In the genomic region with DNA sequence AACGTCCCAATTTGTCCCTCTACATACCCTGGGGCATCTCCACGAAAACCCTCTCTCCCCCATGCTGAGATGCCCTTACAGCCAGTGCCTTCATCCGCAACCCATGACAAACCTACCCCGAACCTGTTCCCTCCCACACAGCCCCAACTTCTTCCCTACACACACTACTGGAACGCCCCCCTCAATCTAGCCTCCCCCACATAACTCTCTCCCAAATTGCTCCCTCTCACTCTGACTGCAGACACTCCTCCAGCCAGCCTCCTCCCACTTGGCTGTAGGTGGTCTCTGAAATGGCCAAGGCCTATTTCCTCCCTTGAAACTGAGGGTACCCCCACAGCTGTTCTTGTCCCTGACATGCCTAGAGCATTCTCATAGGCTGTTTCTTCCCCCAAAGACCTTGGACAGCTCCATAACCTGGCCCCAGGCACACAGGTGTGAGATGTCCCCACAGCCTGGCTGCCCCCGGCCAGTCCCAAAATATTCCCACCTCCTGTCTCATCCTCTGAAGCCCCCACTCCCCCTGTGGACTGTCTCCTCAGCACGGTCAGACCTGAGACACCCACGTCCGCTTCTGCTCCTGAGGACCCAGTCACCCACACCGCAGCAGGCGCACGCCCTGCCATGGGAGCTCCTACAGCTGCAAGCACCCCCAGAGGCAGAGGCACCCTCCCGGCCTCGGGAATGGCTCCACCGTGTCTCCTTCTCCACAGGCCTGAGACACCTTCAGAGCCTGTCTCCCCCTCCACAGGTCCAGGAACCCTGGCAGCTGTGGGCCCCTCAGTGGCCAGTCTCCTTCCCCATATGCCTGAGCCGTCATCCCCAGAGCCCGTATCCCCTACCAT, we compare ENCODE assay signal across 25 cellular contexts. TPM values are rescaled to one million over a fixed set of nuclear protein-coding genes. Genes with fewer than 3 reads are reported as not detected.
A peak's percentile ranks its signal among the peaks of the same experiment; 100 is the strongest.
DNase-seq lines count a peak whose midpoint lies in the region; ATAC-seq, FAIRE-seq and TF ChIP-seq lines count a peak whose summit lies in the region.
"Had no signal": no experiment of that assay in that cellular context is flagged by ENCODE, and none has a peak within 500 bp of the region (broad histone marks: within the 10 kb centered on the region; RNA-seq: fewer than 3 reads in every experiment).

No MANE protein-coding gene starts in this region.

- H3K36me3 Mint-ChIP-seq in neural crest cell (ENCODE audit: low read depth), result peaks cover 18% of the 10 kb centered on the region

- no peak overlapping the region for H3K9ac ChIP-seq in GM12878 (ENCODE audit: control insufficient read depth, insufficient read depth, low read length)

- H3K4me3 ChIP-seq in H7 (ENCODE audit: insufficient read depth, low read depth, low read length) (no peak overlapping the region), GM12878 (no peak overlapping the region)
- H3K4me3 ChIP-seq: BLaER1 treated with 17β-estradiol and CSF1 and Interleukin-3, amounts not matched to agents 10 nM and 100 nM; HAP-1; thoracic aorta; vagina had no signal

- H3K36me3 ChIP-seq in H7 (replicated peaks; ENCODE audit: control insufficient read depth, insufficient read depth, low read length) (no peaks in the 10 kb centered on the region), GM12878 (ENCODE audit: control insufficient read depth in 2 of 2, insufficient read depth in 2 of 2, low read length in 1 of 2) (peaks cover 0 to 8% of the 10 kb centered on the region in 2 experiments; a peak in 1 of 4 replicates)
- H3K36me3 ChIP-seq: thoracic aorta had no signal

- peak overlapping the region; percentile 62 for H3K27ac Mint-ChIP-seq in neural crest cell (ENCODE audit: unreplicated experiment)
- H3K27ac Mint-ChIP-seq: activated naive CD4-positive, alpha-beta T cell treated with anti-CD3 and anti-CD28 coated beads, Interleukin-2, amount 10 ng/mL, durations not matched to agents 7 days and 5 days; activated T-helper 1 cell treated with anti-CD3 and anti-CD28 coated beads, Interleukin-12 subunit alpha, Interleukin-12 subunit beta, Interleukin-2, Interleukin-4 antibody, amounts not matched to agents 30 ng/mL and 10 ng/mL and 1 ng/mL, durations not matched to agents 14 hours and 24 hours and 36 hours had no signal

- no peak for TF ChIP-seq CTCF in GM12878 (IDR thresholded peaks at IDR 0.05 in 2 of 3, conservative IDR thresholded peaks at IDR 0.05 in 1 of 3; ENCODE audit: control insufficient read depth in 2 of 3, extremely low read depth in 1 of 3, insufficient read depth in 1 of 3, low read depth in 3 of 3, low read length in 3 of 3)
- no peak for TF ChIP-seq CTCF in neural crest cell (conservative IDR thresholded peaks at IDR 0.05)
- TF ChIP-seq CTCF in foreskin keratinocyte (conservative IDR thresholded peaks at IDR 0.05), result no peak

- no peak for FAIRE-seq in GM12878 (lab: Jason Lieb, UNC)
- FAIRE-seq: endometrium, GM12891, islet of Langerhans had no signal

- ATAC-seq in GM12878, result no peak
- ATAC-seq in foreskin keratinocyte, result no peak
- no peak for ATAC-seq in HG03457 (IDR thresholded peaks at IDR 0.05; ENCODE audit: unreplicated experiment)
- ATAC-seq: sciatic nerve; stimulated activated naive CD8-positive, alpha-beta T cell treated with anti-CD3 and anti-CD28 coated beads, Interleukin-15, Interleukin-2, amounts not matched to agents 100 U/mL and 50 U/mL, for 24 hours had no signal

- peak; percentile 17 for DNase-seq in H7
- DNase-seq in GM12878 (ENCODE audit: low read depth, low spot score), result no peak
- DNase-seq in neural crest cell (ENCODE audit: low read depth, low spot score), result no peak
- no peak for DNase-seq in mesenteric fat pad (ENCODE audit: low spot score)
- no peak for DNase-seq in foreskin keratinocyte
- DNase-seq: activated CD4-positive, alpha-beta T cell treated with anti-CD3 and anti-CD28 coated beads, Interleukin-2, amount 50 U/mL, for 1 hour; activated naive CD4-positive, alpha-beta T cell treated with anti-CD3 and anti-CD28 coated beads, Interleukin-2, amount 10 ng/mL, durations not matched to agents 7 days and 5 days; cortex of kidney; midbrain; NCI-H1105 treated with DMSO at 0.1 percent for 48 hours; NCI-H2029 treated with DMSO at 0.1 percent for 48 hours; stimulated activated CD4-positive, alpha-beta T cell treated with anti-CD3 and anti-CD28 coated beads, Interleukin-4, amount 100 ng/mL, for 4 hours; stimulated activated naive CD8-positive, alpha-beta T cell treated with anti-CD3 and anti-CD28 coated beads, Interleukin-15, Interleukin-2, amounts not matched to agents 100 U/mL and 50 U/mL, for 24 hours; T-helper 9 cell had no signal

- H3K9me3 ChIP-seq in GM12878 (replicated peaks; ENCODE audit: control insufficient read depth, insufficient read depth, low read length), result no peaks in the 10 kb centered on the region; the same call in 2 of the 3 replicates
- H3K9me3 ChIP-seq: BLaER1 treated with 17β-estradiol and CSF1 and Interleukin-3, amounts not matched to agents 10 nM and 100 nM; HAP-1; thoracic aorta; vagina had no signal

- in situ Hi-C loops in GM12878 (cut with MboI), result no loop called here

- no peak for TF ChIP-seq RAD21 in GM12878 (IDR thresholded peaks at IDR 0.05; ENCODE audit: insufficient read depth, low read depth, low read length)

- no peak for TF ChIP-seq EP300 in GM12878 (IDR thresholded peaks at IDR 0.05; ENCODE audit: borderline replicate concordance in 1 of 2, control insufficient read depth in 1 of 2, low read depth in 2 of 2, low read length in 2 of 2)

- no peaks in the 10 kb centered on the region for H3K27me3 ChIP-seq in H7 (ENCODE audit: control insufficient read depth, insufficient read depth, low read length)
- H3K27me3 ChIP-seq in GM12878 (replicated peaks in 1 of 2; ENCODE audit: control insufficient read depth in 2 of 2, insufficient read depth in 2 of 2, low read length in 1 of 2), result no peaks in the 10 kb centered on the region
- H3K27me3 ChIP-seq in foreskin keratinocyte, result no peaks in the 10 kb centered on the region
- H3K27me3 ChIP-seq: BLaER1 treated with 17β-estradiol and CSF1 and Interleukin-3, amounts not matched to agents 10 nM and 100 nM; vagina had no signal

- intact Hi-C loops in GM12878 (cut with micrococcal nuclease; ENCODE audit: unreplicated experiment), result no loop called here

- POLR2A ChIA-PET in GM12878 (lab: Charles Lee), result no interaction called here

- H3K4me3 Mint-ChIP-seq in neural crest cell, result peak overlapping the region; percentile 69
- H3K4me3 Mint-ChIP-seq: activated naive CD4-positive, alpha-beta T cell treated with anti-CD3 and anti-CD28 coated beads, Interleukin-2, amount 10 ng/mL, durations not matched to agents 7 days and 5 days; activated T-helper 1 cell treated with anti-CD3 and anti-CD28 coated beads, Interleukin-12 subunit alpha, Interleukin-12 subunit beta, Interleukin-2, Interleukin-4 antibody, amounts not matched to agents 30 ng/mL and 10 ng/mL and 1 ng/mL, durations not matched to agents 14 hours and 24 hours and 36 hours had no signal

- no peak overlapping the region for H3K4me2 ChIP-seq in GM12878 (ENCODE audit: control insufficient read depth, insufficient read depth)

- WGBS in GM12878 (ENCODE audit: insufficient coverage, insufficient replicate concordance, low lambda C conversion rate, missing lambda C conversion rate), result 90% methylated on average over 17 of the region's 17 CpGs

- H3K79me2 ChIP-seq in GM12878 (ENCODE audit: control insufficient read depth, insufficient read depth, low read length), result peaks cover 29% of the 10 kb centered on the region

- H3K4me1 ChIP-seq in GM12878 (ENCODE audit: control insufficient read depth, insufficient read depth, low read length) (peaks cover 11% of the 10 kb centered on the region; the same call in 1 of the 2 replicates), foreskin keratinocyte (peaks cover under 1% of the 10 kb centered on the region)

- no TSS peak for BruUV-seq in GM12878 (replicated peaks; lab: Mats Ljungman, UMichigan)

- H3K27ac ChIP-seq in GM12878 (ENCODE audit: control insufficient read depth, insufficient read depth) (no peak overlapping the region), foreskin keratinocyte (no peak overlapping the region)
- H3K27ac ChIP-seq: HL-60, thoracic aorta, vagina had no signal

- SMC1A ChIA-PET in GM12878 (lab: Charles Lee; ENCODE audit: uncharacterized antibody, unreplicated experiment), result no interaction called here

- no peak overlapping the region for H2AFZ ChIP-seq in GM12878 (ENCODE audit: control insufficient read depth, low read depth, low read length)

- no peaks in the 10 kb centered on the region for H4K20me1 ChIP-seq in GM12878 (ENCODE audit: control insufficient read depth, insufficient read depth)

- no peaks in the 10 kb centered on the region for H3K27me3 Mint-ChIP-seq in neural crest cell (ENCODE audit: low read depth)
- H3K27me3 Mint-ChIP-seq: activated naive CD4-positive, alpha-beta T cell treated with anti-CD3 and anti-CD28 coated beads, Interleukin-2, amount 10 ng/mL, durations not matched to agents 7 days and 5 days had no signal

- H3K9me3 Mint-ChIP-seq in neural crest cell, result no peaks in the 10 kb centered on the region
- H3K9me3 Mint-ChIP-seq: activated naive CD4-positive, alpha-beta T cell treated with anti-CD3 and anti-CD28 coated beads, Interleukin-2, amount 10 ng/mL, durations not matched to agents 7 days and 5 days; activated T-helper 1 cell treated with anti-CD3 and anti-CD28 coated beads, Interleukin-12 subunit alpha, Interleukin-12 subunit beta, Interleukin-2, Interleukin-4 antibody, amounts not matched to agents 30 ng/mL and 10 ng/mL and 1 ng/mL, durations not matched to agents 14 hours and 24 hours and 36 hours had no signal

- TF ChIP-seq POLR2A in GM12878 (IDR thresholded peaks at IDR 0.05; ENCODE audit: low read depth, low read length), result no peak

- peaks cover 21% of the 10 kb centered on the region for H3K4me1 Mint-ChIP-seq in neural crest cell

- RAD21 ChIA-PET in GM12878 (lab: Charles Lee; ENCODE audit: unreplicated experiment), result no interaction called here

- CTCF ChIA-PET in GM12878 (lab: Yijun Ruan, JAX), result interaction anchor here (0.6 kb wide), 1 partner anchor 163 kb away, joined by 3 read pairs; no protein-coding TSS in a partner anchor

RNA-seq across cellular contexts. Expression of a gene that starts 3.7 kb away (rescaled TPM):
- total RNA-seq in H7 (2014; rRNA removed; shearing (Covaris generic)), result 13.1 and 13.9 TPM in 2 replicates
- total RNA-seq in GM12878 (2013; cell fraction: nucleolus; rRNA removed), result 53.9 and 56.5 TPM in 2 replicates
- total RNA-seq in GM12878 (2014; rRNA removed) (10.1 and 13.4 TPM in 2 replicates), GM12878 (2014; rRNA removed; fragmentation: Illumina TruSeq; extraction: Trizol) (12.7 and 15.2 TPM in 2 replicates), GM12878 (2021) (12.0 and 12.9 TPM in 2 replicates), neural crest cell (42.3 and 44.1 TPM in 2 replicates), mesenteric fat pad (9.7 TPM), foreskin keratinocyte (16.6 and 18.6 TPM in 2 replicates)
- 6.7 TPM for polyA plus RNA-seq in GM12878 (2011; ENCODE audit: low read depth)
- polyA plus RNA-seq in GM12878 (2011; rRNA removed) (7.3 and 8.1 TPM in 2 replicates), GM12878 (2014; fragmentation: Illumina TruSeq; extraction: Trizol) (12.5 and 15.3 TPM in 2 replicates), GM12878 (2014; fragmentation: Nextera tagmentation; extraction: Ambion mirVana) (1 to 10 TPM; 2.2 to 3.3 TPM), GM12878 (2014; rRNA removed) (7.9 and 10.3 TPM in 2 replicates), GM12878 (2016; fragmentation: Nextera tagmentation; extraction: Ambion mirVana) (1 to 10 TPM; 5.9 to 7.5 TPM), foreskin keratinocyte (4.1 and 4.5 TPM in 2 replicates)
- polyA plus RNA-seq in GM12878 (2011; cell fraction: cytosol; rRNA removed), result 4.3 and 5.4 TPM in 2 replicates
- 19.7 and 22.3 TPM in 2 replicates for polyA plus RNA-seq in GM12878 (2011; cell fraction: nucleus; rRNA removed)
- polyA plus RNA-seq in GM12878 (2012), result 5.3 and 9.0 TPM in 2 replicates
- polyA minus RNA-seq in GM12878 (2011; rRNA and poly(A)+ RNA removed), result 6.0 and 9.0 TPM in 2 replicates
- polyA minus RNA-seq in GM12878 (2011; cell fraction: cytosol; rRNA and poly(A)+ RNA removed), result 3.7 and 4.3 TPM in 2 replicates
- 15.8 and 19.7 TPM in 2 replicates for polyA minus RNA-seq in GM12878 (2011; cell fraction: nucleus; rRNA and poly(A)+ RNA removed)

RNA-seq across cellular contexts. Expression of a gene that starts 4.0 kb away (rescaled TPM):
- total RNA-seq in H7 (2014; rRNA removed; shearing (Covaris generic)), result 129 and 172 TPM in 2 replicates
- 11.6 and 14.2 TPM in 2 replicates for total RNA-seq in GM12878 (2013; cell fraction: nucleolus; rRNA removed)
- total RNA-seq in GM12878 (2014; rRNA removed) (123 and 124 TPM in 2 replicates), GM12878 (2014; rRNA removed; fragmentation: Illumina TruSeq; extraction: Trizol) (149 and 175 TPM in 2 replicates), GM12878 (2021) (129 and 142 TPM in 2 replicates), neural crest cell (112 and 117 TPM in 2 replicates), mesenteric fat pad (71.2 TPM), foreskin keratinocyte (344 TPM in 2 replicates)
- polyA plus RNA-seq in GM12878 (2011; ENCODE audit: low read depth), result 17.2 TPM
- polyA plus RNA-seq in GM12878 (2011; rRNA removed) (236 and 346 TPM in 2 replicates), GM12878 (2014; fragmentation: Illumina TruSeq; extraction: Trizol) (85.4 and 178 TPM in 2 replicates), GM12878 (2014; fragmentation: Nextera tagmentation; extraction: Ambion mirVana) (100 to 1,000 TPM; 933 to 957 TPM), GM12878 (2014; rRNA removed) (191 and 195 TPM in 2 replicates), GM12878 (2016; fragmentation: Nextera tagmentation; extraction: Ambion mirVana) (100 to 1,000 TPM; 667 to 694 TPM), foreskin keratinocyte (611 and 639 TPM in 2 replicates)
- polyA plus RNA-seq in GM12878 (2011; cell fraction: cytosol; rRNA removed), result 254 and 313 TPM in 2 replicates
- polyA plus RNA-seq in GM12878 (2011; cell fraction: nucleus; rRNA removed), result 122 and 152 TPM in 2 replicates
- 124 and 181 TPM in 2 replicates for polyA plus RNA-seq in GM12878 (2012)
- polyA minus RNA-seq in GM12878 (2011; rRNA and poly(A)+ RNA removed), result 36.6 and 44.6 TPM in 2 replicates
- polyA minus RNA-seq in GM12878 (2011; cell fraction: cytosol; rRNA and poly(A)+ RNA removed), result 22.6 and 28.2 TPM in 2 replicates
- polyA minus RNA-seq in GM12878 (2011; cell fraction: nucleus; rRNA and poly(A)+ RNA removed), result 21.6 and 25.7 TPM in 2 replicates

RNA-seq across cellular contexts. Expression of a gene that starts 14.6 kb away (rescaled TPM):
- total RNA-seq in H7 (2014; rRNA removed; shearing (Covaris generic)), result 3.9 and 6.3 TPM in 2 replicates
- total RNA-seq in GM12878 (2013; cell fraction: nucleolus; rRNA removed), result 30.4 and 35.8 TPM in 2 replicates
- 14.4 and 17.7 TPM in 2 replicates for total RNA-seq in GM12878 (2014; rRNA removed)
- total RNA-seq in GM12878 (2014; rRNA removed; fragmentation: Illumina TruSeq; extraction: Trizol), result 14.9 and 16.4 TPM in 2 replicates
- total RNA-seq in GM12878 (2021), result 16.8 and 17.7 TPM in 2 replicates
- polyA plus RNA-seq in GM12878 (2011; ENCODE audit: low read depth), result 8.9 TPM
- 43.9 and 64.6 TPM in 2 replicates for polyA plus RNA-seq in GM12878 (2011; rRNA removed)
- 16.6 and 19.6 TPM in 2 replicates for polyA plus RNA-seq in GM12878 (2011; cell fraction: cytosol; rRNA removed)
- polyA plus RNA-seq in GM12878 (2011; cell fraction: nucleus; rRNA removed), result 16.4 and 19.1 TPM in 2 replicates
- 11.2 and 19.6 TPM in 2 replicates for polyA plus RNA-seq in GM12878 (2012)
- 16.7 and 32.6 TPM in 2 replicates for polyA plus RNA-seq in GM12878 (2014; fragmentation: Illumina TruSeq; extraction: Trizol)
- 10 to 100 TPM; 46.1 to 51.1 TPM for polyA plus RNA-seq in GM12878 (2014; fragmentation: Nextera tagmentation; extraction: Ambion mirVana)
- polyA plus RNA-seq in GM12878 (2014; rRNA removed), result 22.2 and 25.3 TPM in 2 replicates
- polyA plus RNA-seq in GM12878 (2016; fragmentation: Nextera tagmentation; extraction: Ambion mirVana), result 10 to 100 TPM; 70.7 to 71.1 TPM
- polyA minus RNA-seq in GM12878 (2011; rRNA and poly(A)+ RNA removed), result 10.2 and 11.6 TPM in 2 replicates
- 2.1 and 2.3 TPM in 2 replicates for polyA minus RNA-seq in GM12878 (2011; cell fraction: cytosol; rRNA and poly(A)+ RNA removed)
- 16.3 and 18.8 TPM in 2 replicates for polyA minus RNA-seq in GM12878 (2011; cell fraction: nucleus; rRNA and poly(A)+ RNA removed)
- 23.0 and 27.7 TPM in 2 replicates for total RNA-seq in neural crest cell
- total RNA-seq in mesenteric fat pad, result 13.0 TPM
- 30.5 and 34.6 TPM in 2 replicates for total RNA-seq in foreskin keratinocyte
- polyA plus RNA-seq in foreskin keratinocyte, result 49.2 TPM in 2 replicates

RNA-seq across cellular contexts. Expression of a gene that starts 14.7 kb away (rescaled TPM):
- total RNA-seq in H7 (2014; rRNA removed; shearing (Covaris generic)), result 0.37 and 0.55 TPM in 2 replicates
- total RNA-seq in GM12878 (2013; cell fraction: nucleolus; rRNA removed), result 1.5 and 2.0 TPM in 2 replicates
- total RNA-seq in GM12878 (2014; rRNA removed) (1.2 and 1.6 TPM in 2 replicates), GM12878 (2014; rRNA removed; fragmentation: Illumina TruSeq; extraction: Trizol) (1.3 and 1.6 TPM in 2 replicates), GM12878 (2021) (2.1 and 3.2 TPM in 2 replicates), neural crest cell (3.2 and 3.7 TPM in 2 replicates), mesenteric fat pad (0.58 TPM), foreskin keratinocyte (0.88 and 1.2 TPM in 2 replicates)
- polyA plus RNA-seq in GM12878 (2011; ENCODE audit: low read depth), result 1.2 TPM
- polyA plus RNA-seq in GM12878 (2011; rRNA removed) (1.5 and 1.6 TPM in 2 replicates), GM12878 (2014; fragmentation: Illumina TruSeq; extraction: Trizol) (2.2 and 2.7 TPM in 2 replicates), GM12878 (2014; fragmentation: Nextera tagmentation; extraction: Ambion mirVana) (1 to 10 TPM in 1 of 2 experiments, under 1 TPM in 1; 0.84 to 1.5 TPM), GM12878 (2014; rRNA removed) (3.9 and 4.2 TPM in 2 replicates), GM12878 (2016; fragmentation: Nextera tagmentation; extraction: Ambion mirVana) (1 to 10 TPM; 4.1 to 4.7 TPM), foreskin keratinocyte (1.1 and 1.4 TPM in 2 replicates)
- polyA plus RNA-seq in GM12878 (2011; cell fraction: cytosol; rRNA removed), result 1.1 and 1.7 TPM in 2 replicates
- 2.6 and 2.8 TPM in 2 replicates for polyA plus RNA-seq in GM12878 (2011; cell fraction: nucleus; rRNA removed)
- 3.2 and 3.6 TPM in 2 replicates for polyA plus RNA-seq in GM12878 (2012)
- 1.1 TPM in 2 replicates for polyA minus RNA-seq in GM12878 (2011; rRNA and poly(A)+ RNA removed)
- polyA minus RNA-seq in GM12878 (2011; cell fraction: cytosol; rRNA and poly(A)+ RNA removed), result 0.52 TPM in 1 of 2 replicates, not detected in the other
- polyA minus RNA-seq in GM12878 (2011; cell fraction: nucleus; rRNA and poly(A)+ RNA removed), result 3.0 and 3.6 TPM in 2 replicates
- total RNA-seq: thoracic aorta had no signal
